Comparison of ENCODE assay signal across 8 cellular contexts in the genomic region with DNA sequence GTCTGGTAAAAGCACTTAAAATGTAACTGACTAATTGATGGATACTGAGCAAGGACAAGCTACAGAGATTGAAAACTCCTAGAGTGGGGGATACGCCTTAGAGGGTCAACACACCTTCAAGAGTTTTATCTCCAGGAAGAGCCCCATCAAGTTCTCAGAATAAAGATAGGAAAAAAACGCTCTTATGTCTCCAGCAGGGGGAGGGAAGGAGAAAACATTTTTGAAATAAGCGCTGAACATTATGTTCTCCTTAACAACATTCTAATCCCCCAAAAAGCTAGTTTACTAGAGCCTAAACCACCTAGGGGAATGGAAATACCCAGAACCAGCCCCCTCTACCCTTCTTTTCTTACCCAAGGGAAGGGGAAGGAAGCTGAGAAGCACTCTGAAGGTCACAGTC.
DNase-seq lines count a peak whose midpoint lies in the region; ATAC-seq and TF ChIP-seq lines count a peak whose summit lies in the region.
"Not testable (repeated sequence)": the region's sequence is repeated elsewhere in the genome, so short reads cannot be mapped to it uniquely, and the experiment has no call there.

No MANE protein-coding gene starts in this region.

- H3K27ac ChIP-seq in PC-9, neural progenitor cell: not testable (repeated sequence)

- not testable (repeated sequence) for H3K4me3 ChIP-seq in PC-9; astrocyte of the spinal cord (ENCODE audit: low read depth, low read length); fibroblast of the aortic adventitia (ENCODE audit: low read depth, low read length); neural progenitor cell

- not testable (repeated sequence) for H3K4me2 ChIP-seq in PC-9, neural progenitor cell

- H3K27me3 ChIP-seq in PC-9 (ENCODE audit: insufficient read depth, low read depth); neural progenitor cell: not testable (repeated sequence)

- not testable (repeated sequence) for H3K9me2 ChIP-seq in PC-9 (ENCODE audit: insufficient read depth)

- DNase-seq in ACHN (peak; percentile 1), KBM-7 (peak; percentile 0), dermis blood vessel endothelial cell (peak; percentile 4), fibroblast of the aortic adventitia (ENCODE audit: low read depth) (peak; percentile 8)
- DNase-seq in PC-9; astrocyte of the spinal cord (ENCODE audit: low read depth, low spot score); neural progenitor cell (ENCODE audit: low spot score): not testable (repeated sequence)

- not testable (repeated sequence) for H3K9me3 ChIP-seq in PC-9 (ENCODE audit: insufficient read depth, low read depth); neural progenitor cell (ENCODE audit: low read depth)

- in situ Hi-C loops in ACHN (cut with HindIII; ENCODE audit: low pct_ligation_motif_present, low pct_unique_long_range_greater_than_20kb, low sequenced_read_pairs); KBM-7 (cut with MboI; ENCODE audit: low pct_unique_long_range_greater_than_20kb, low sequenced_read_pairs); astrocyte of the spinal cord (cut with HindIII; ENCODE audit: low sequenced_read_pairs): not testable (repeated sequence)

- BruUV-seq in PC-9 (replicated peaks; lab: Mats Ljungman, UMichigan) = not testable (repeated sequence)

- TF ChIP-seq CTCF in PC-9 (conservative IDR thresholded peaks at IDR 0.05) (0 out of 2 replicates have a peak, but pooled peaks have one; percentile 21), astrocyte of the spinal cord (IDR thresholded peaks at IDR 0.05; ENCODE audit: low read depth, low read length) (peak; percentile 23), fibroblast of the aortic adventitia (IDR thresholded peaks at IDR 0.05; ENCODE audit: insufficient read depth, low read length) (peak; percentile 38), neural progenitor cell (IDR thresholded peaks at IDR 0.05) (peak; percentile 8)

- not testable (repeated sequence) for H3F3A ChIP-seq in PC-9 (ENCODE audit: insufficient read depth, low read depth); neural progenitor cell (ENCODE audit: low read depth)

- peaks cover 14% of the 10 kb centered on the region for H3K36me3 Mint-ChIP-seq in neural progenitor cell

- H3K9me3 Mint-ChIP-seq in neural progenitor cell = peaks cover 12% of the 10 kb centered on the region

- H3K4me1 ChIP-seq in PC-9 (replicated peaks; ENCODE audit: insufficient read depth); neural progenitor cell: not testable (repeated sequence)

- CTCF ChIA-PET in PC-9 (lab: Charles Lee) = not testable (repeated sequence)

- intact Hi-C loops in PC-9 (cut with micrococcal nuclease; ENCODE audit: unreplicated experiment) = not testable (repeated sequence)

- H3K27ac Mint-ChIP-seq in neural progenitor cell = not testable (repeated sequence)

- H3K9ac ChIP-seq in neural progenitor cell = not testable (repeated sequence)

- not testable (repeated sequence) for H3K36me3 ChIP-seq in PC-9 (ENCODE audit: low read depth); neural progenitor cell

- ATAC-seq in GM18867 (IDR thresholded peaks at IDR 0.05; ENCODE audit: unreplicated experiment) = peak; percentile 37

- H3K27me3 Mint-ChIP-seq in neural progenitor cell (ENCODE audit: insufficient read depth, low read depth) = not testable (repeated sequence)

- H3K79me2 ChIP-seq in PC-9 (ENCODE audit: low read depth); neural progenitor cell (ENCODE audit: low read depth): not testable (repeated sequence)

- not testable (repeated sequence) for H3K4me1 Mint-ChIP-seq in neural progenitor cell

- H2AFZ ChIP-seq in PC-9; neural progenitor cell (replicated peaks): not testable (repeated sequence)

- not testable (repeated sequence) for H4K20me1 ChIP-seq in PC-9 (ENCODE audit: insufficient read depth); neural progenitor cell (ENCODE audit: low read depth)

- POLR2A ChIA-PET in PC-9 (lab: Charles Lee; ENCODE audit: unreplicated experiment) = not testable (repeated sequence)

- H3K4me3 Mint-ChIP-seq in neural progenitor cell = not testable (repeated sequence)
